14 cellular contexts compared by ENCODE assay signal in genomic region chr2:18752667-18753422, GRCh38.
DNase-seq lines count a peak whose midpoint lies in the region; ATAC-seq and TF ChIP-seq lines count a peak whose summit lies in the region.
"Had no signal": no experiment of that assay in that cellular context is flagged by ENCODE, and none has a peak within 500 bp of the region (broad histone marks: within the 10 kb centered on the region; RNA-seq: fewer than 3 reads in every experiment).

No MANE protein-coding gene starts in this region.

- peaks cover 15% of the 10 kb centered on the region for H3K9me3 Mint-ChIP-seq in nephron progenitor cell

- no peaks in the 10 kb centered on the region for H3K9me3 ChIP-seq in MM.1S (replicated peaks; ENCODE audit: insufficient read depth, low read length)
- H3K9me3 ChIP-seq: right lobe of liver, testis had no signal

- H3K9ac ChIP-seq in MM.1S (ENCODE audit: low read length) = no peak overlapping the region

- TF ChIP-seq CTCF in MM.1S (IDR thresholded peaks at IDR 0.05; ENCODE audit: low read length) = peak; percentile 21
- no peak for TF ChIP-seq CTCF in nephron progenitor cell (IDR thresholded peaks at IDR 0.05)

- no peaks in the 10 kb centered on the region for H3K27me3 ChIP-seq in MM.1S (replicated peaks; ENCODE audit: insufficient read depth, low read length)
- H3K27me3 ChIP-seq: right lobe of liver, testis had no signal

- H3F3A ChIP-seq in MM.1S (ENCODE audit: insufficient read depth, low read length) = no peaks in the 10 kb centered on the region

- H3K27ac Mint-ChIP-seq in nephron progenitor cell = peak overlapping the region; percentile 60
- H3K27ac Mint-ChIP-seq: naive thymus-derived CD8-positive, alpha-beta T cell had no signal

- DNase-seq in NCI-H2171 treated with DMSO at 0.1 percent for 48 hours (lab: John Stamatoyannopoulos, UW) (peak; percentile 16), NCI-H2171 (lab: John Stamatoyannopoulos, UW) (no peak), MM.1S (no peak), SK-N-DZ (ENCODE audit: low spot score) (peak; percentile 2), nephron progenitor cell (no peak), substantia nigra (lab: John Stamatoyannopoulos, UW) (no peak), dedifferentiated amniotic fluid mesenchymal stem cell (ENCODE audit: extremely low spot score) (no peak), Right ventricle myocardium inferior (ENCODE audit: missing footprints) (no peak)
- DNase-seq: DMS79; glutamatergic neuron; naive thymus-derived CD8-positive, alpha-beta T cell; NCI-H1092 had no signal

- H3K27me3 Mint-ChIP-seq in nephron progenitor cell (ENCODE audit: low read depth, poor library complexity) = peaks cover 6% of the 10 kb centered on the region
- H3K27me3 Mint-ChIP-seq: naive thymus-derived CD8-positive, alpha-beta T cell had no signal

- H3K9me2 ChIP-seq in MM.1S (replicated peaks; ENCODE audit: insufficient read depth, low read length) = no peaks in the 10 kb centered on the region

- H3K79me2 ChIP-seq in MM.1S (ENCODE audit: low read length) = no peaks in the 10 kb centered on the region

- ATAC-seq in Right ventricle myocardium inferior = no peak
- ATAC-seq: naive thymus-derived CD8-positive, alpha-beta T cell had no signal

- H2AFZ ChIP-seq in MM.1S (ENCODE audit: low read length) = no peak overlapping the region

- no peak overlapping the region for H3K4me2 ChIP-seq in MM.1S (ENCODE audit: low read depth, low read length)

- no peaks in the 10 kb centered on the region for H3K36me3 ChIP-seq in MM.1S (replicated peaks; ENCODE audit: insufficient read depth, low read length)
- H3K36me3 ChIP-seq: right lobe of liver had no signal

- H3K4me3 ChIP-seq in MM.1S (ENCODE audit: low read length) = no peak overlapping the region
- H3K4me3 ChIP-seq: right lobe of liver, testis had no signal

- no peaks in the 10 kb centered on the region for H4K20me1 ChIP-seq in MM.1S (ENCODE audit: insufficient read depth, low read length)

- H3K4me3 Mint-ChIP-seq in nephron progenitor cell = no peak overlapping the region
- H3K4me3 Mint-ChIP-seq: naive thymus-derived CD8-positive, alpha-beta T cell had no signal

- intact Hi-C loops in Right ventricle myocardium inferior (cut with DNase I) = loop anchor here (5.0 to 10.0 kb wide), 2 partner anchors 232 to 594 kb away; no protein-coding TSS in a partner anchor

- H3K4me1 ChIP-seq in MM.1S (ENCODE audit: low read length) = no peaks in the 10 kb centered on the region
- H3K4me1 ChIP-seq: right lobe of liver had no signal

- H3K36me3 Mint-ChIP-seq in nephron progenitor cell (ENCODE audit: low read depth) = peaks cover 4% of the 10 kb centered on the region

- peaks cover 60% of the 10 kb centered on the region for H3K4me1 Mint-ChIP-seq in nephron progenitor cell
- H3K4me1 Mint-ChIP-seq: naive thymus-derived CD8-positive, alpha-beta T cell had no signal

- H3K27ac ChIP-seq in MM.1S (ENCODE audit: low read length) (no peak overlapping the region), substantia nigra (ENCODE audit: low read depth, low read length, poor library complexity, severe bottlenecking) (no peak overlapping the region)
- H3K27ac ChIP-seq: right lobe of liver had no signal

Comparison
In these comparisons a context has a peak if more than half of its experiments do, and no peak if none do; other contexts are left out.
1. DNase-seq: peak in NCI-H2171 treated with DMSO at 0.1 percent for 48 hours (single experiment) and SK-N-DZ (single experiment); none in NCI-H2171 (single experiment), MM.1S (single experiment), nephron progenitor cell (single experiment), substantia nigra (0 of 49), dedifferentiated amniotic fluid mesenchymal stem cell (single experiment) and Right ventricle myocardium inferior (single experiment).